ENCODE assay signal across 1 cellular context in genomic region chr10:53356616-53357349, GRCh38.
TF ChIP-seq lines count a peak whose summit lies in the region.

No MANE protein-coding gene starts in this region.

TF ChIP-seq in H1, 55 proteins besides CTCF, POLR2A, EP300 and RAD21 (continued from another document):
- TF ChIP-seq SP1 (IDR thresholded peaks at IDR 0.05; ENCODE audit: low read depth, low read length) (no peak), CHD1 (IDR thresholded peaks at IDR 0.05; ENCODE audit: low read depth, low read length) (no peak)
